17 cellular contexts compared by ENCODE assay signal in genomic region chr4:122777846-122778501, GRCh38. TPM values are rescaled to one million over a fixed set of nuclear protein-coding genes. Genes with fewer than 3 reads are reported as not detected.
DNase-seq lines count a peak whose midpoint lies in the region; ATAC-seq and TF ChIP-seq lines count a peak whose summit lies in the region.
"Had no signal": no experiment of that assay in that cellular context is flagged by ENCODE, and none has a peak within 500 bp of the region (broad histone marks: within the 10 kb centered on the region; RNA-seq: fewer than 3 reads in every experiment).

No MANE protein-coding gene starts in this region.

- no peak for ATAC-seq in GM21528 (IDR thresholded peaks at IDR 0.05; ENCODE audit: low FRiP score, unreplicated experiment)
- ATAC-seq: activated T-cell treated with anti-CD3 and anti-CD28 coated beads, Interleukin-2, amount 50 U/mL, for 4 hours; left colon; stimulated activated naive B cell treated with anti-CD40 and anti-IgM and Interleukin-4, amounts not matched to agents 10 μg/mL and 1 μg/mL and 100 μg/mL, for 72 hours had no signal

- intact Hi-C loops in activated T-helper 1 cell treated with anti-CD3 and anti-CD28 coated beads, Interleukin-12 subunit alpha, Interleukin-12 subunit beta, Interleukin-2, Interleukin-4 antibody, amounts not matched to agents 30 ng/mL and 10 ng/mL and 1 ng/mL, durations not matched to agents 14 hours and 24 hours and 36 hours (cut with micrococcal nuclease) = no loop called here

- no peak overlapping the region for H3K4me3 Mint-ChIP-seq in osteocyte (ENCODE audit: unreplicated experiment)
- H3K4me3 Mint-ChIP-seq in activated T-helper 1 cell treated with anti-CD3 and anti-CD28 coated beads, Interleukin-12 subunit alpha, Interleukin-12 subunit beta, Interleukin-2, Interleukin-4 antibody, amounts not matched to agents 30 ng/mL and 10 ng/mL and 1 ng/mL, durations not matched to agents 14 hours and 24 hours and 36 hours = no peak overlapping the region
- H3K4me3 Mint-ChIP-seq: activated naive CD8-positive, alpha-beta T cell treated with anti-CD3 and anti-CD28 coated beads, Interleukin-2, amount 10 ng/mL, durations not matched to agents 7 days and 5 days; activated T-cell treated with anti-CD3 and anti-CD28 coated beads, Interleukin-2, amount 50 U/mL, for 4 hours; B cell; stimulated activated naive B cell treated with anti-CD40 and anti-IgM and Interleukin-4, amounts not matched to agents 10 μg/mL and 1 μg/mL and 100 μg/mL, for 72 hours had no signal

- peaks cover 51% of the 10 kb centered on the region for H3K4me1 Mint-ChIP-seq in osteocyte (ENCODE audit: unreplicated experiment)
- peaks cover 5% of the 10 kb centered on the region for H3K4me1 Mint-ChIP-seq in activated T-helper 1 cell treated with anti-CD3 and anti-CD28 coated beads, Interleukin-12 subunit alpha, Interleukin-12 subunit beta, Interleukin-2, Interleukin-4 antibody, amounts not matched to agents 30 ng/mL and 10 ng/mL and 1 ng/mL, durations not matched to agents 14 hours and 24 hours and 36 hours (ENCODE audit: low read depth)
- H3K4me1 Mint-ChIP-seq: activated naive CD8-positive, alpha-beta T cell treated with anti-CD3 and anti-CD28 coated beads, Interleukin-2, amount 10 ng/mL, durations not matched to agents 7 days and 5 days; B cell had no signal

- peak overlapping the region; percentile 70 for H3K27ac Mint-ChIP-seq in osteocyte (ENCODE audit: unreplicated experiment)
- no peak overlapping the region for H3K27ac Mint-ChIP-seq in activated T-helper 1 cell treated with anti-CD3 and anti-CD28 coated beads, Interleukin-12 subunit alpha, Interleukin-12 subunit beta, Interleukin-2, Interleukin-4 antibody, amounts not matched to agents 30 ng/mL and 10 ng/mL and 1 ng/mL, durations not matched to agents 14 hours and 24 hours and 36 hours
- H3K27ac Mint-ChIP-seq: activated naive CD8-positive, alpha-beta T cell treated with anti-CD3 and anti-CD28 coated beads, Interleukin-2, amount 10 ng/mL, durations not matched to agents 7 days and 5 days; B cell; stimulated activated naive B cell treated with anti-CD40 and anti-IgM and Interleukin-4, amounts not matched to agents 10 μg/mL and 1 μg/mL and 100 μg/mL, for 72 hours had no signal

- no peak for TF ChIP-seq CTCF in osteocyte (IDR thresholded peaks at IDR 0.05)

- peak; percentile 65 for DNase-seq in AG20443 (ENCODE audit: low spot score)
- peak; percentile 92 for DNase-seq in NCI-H460 (ENCODE audit: extremely low read depth, low read depth)
- peak; percentile 93 for DNase-seq in dedifferentiated amniotic fluid mesenchymal stem cell (ENCODE audit: extremely low spot score)
- DNase-seq in osteocyte (ENCODE audit: extremely low spot score, unreplicated experiment) = no peak
- DNase-seq in NCI-H2196 (lab: John Stamatoyannopoulos, UW; ENCODE audit: unreplicated experiment) = no peak
- DNase-seq in DMS153 treated with DMSO at 0.1 percent for 48 hours (lab: John Stamatoyannopoulos, UW; ENCODE audit: unreplicated experiment) = no peak
- DNase-seq in activated T-helper 1 cell treated with anti-CD3 and anti-CD28 coated beads, Interleukin-12 subunit alpha, Interleukin-12 subunit beta, Interleukin-2, Interleukin-4 antibody, amounts not matched to agents 30 ng/mL and 10 ng/mL and 1 ng/mL, durations not matched to agents 14 hours and 24 hours and 36 hours (ENCODE audit: low spot score) = no peak
- DNase-seq: activated CD4-positive, alpha-beta T cell treated with anti-CD3 and anti-CD28 coated beads, Interleukin-2, amount 50 U/mL, for 1 hour; activated naive CD8-positive, alpha-beta T cell treated with anti-CD3 and anti-CD28 coated beads, Interleukin-2, amount 10 ng/mL, durations not matched to agents 7 days and 5 days; activated T-cell treated with anti-CD3 and anti-CD28 coated beads, Interleukin-2, amount 50 U/mL, for 4 hours; DMS 273 treated with DMSO at 0.1 percent for 48 hours; left colon; NCI-H146; NCI-H446; stimulated activated naive B cell treated with anti-CD40 and anti-IgM and Interleukin-4, amounts not matched to agents 10 μg/mL and 1 μg/mL and 100 μg/mL, for 72 hours had no signal

- no peaks in the 10 kb centered on the region for H3K9me3 Mint-ChIP-seq in osteocyte (ENCODE audit: unreplicated experiment)
- H3K9me3 Mint-ChIP-seq in activated T-helper 1 cell treated with anti-CD3 and anti-CD28 coated beads, Interleukin-12 subunit alpha, Interleukin-12 subunit beta, Interleukin-2, Interleukin-4 antibody, amounts not matched to agents 30 ng/mL and 10 ng/mL and 1 ng/mL, durations not matched to agents 14 hours and 24 hours and 36 hours = no peaks in the 10 kb centered on the region
- H3K9me3 Mint-ChIP-seq: activated naive CD8-positive, alpha-beta T cell treated with anti-CD3 and anti-CD28 coated beads, Interleukin-2, amount 10 ng/mL, durations not matched to agents 7 days and 5 days; activated T-cell treated with anti-CD3 and anti-CD28 coated beads, Interleukin-2, amount 50 U/mL, for 4 hours; stimulated activated naive B cell treated with anti-CD40 and anti-IgM and Interleukin-4, amounts not matched to agents 10 μg/mL and 1 μg/mL and 100 μg/mL, for 72 hours had no signal

- no peaks in the 10 kb centered on the region for H3K27me3 Mint-ChIP-seq in osteocyte (ENCODE audit: unreplicated experiment)
- peaks cover 9% of the 10 kb centered on the region for H3K27me3 Mint-ChIP-seq in activated T-helper 1 cell treated with anti-CD3 and anti-CD28 coated beads, Interleukin-12 subunit alpha, Interleukin-12 subunit beta, Interleukin-2, Interleukin-4 antibody, amounts not matched to agents 30 ng/mL and 10 ng/mL and 1 ng/mL, durations not matched to agents 14 hours and 24 hours and 36 hours (ENCODE audit: insufficient read depth)

- H3K36me3 Mint-ChIP-seq in osteocyte (ENCODE audit: unreplicated experiment) = no peaks in the 10 kb centered on the region
- H3K36me3 Mint-ChIP-seq in activated T-helper 1 cell treated with anti-CD3 and anti-CD28 coated beads, Interleukin-12 subunit alpha, Interleukin-12 subunit beta, Interleukin-2, Interleukin-4 antibody, amounts not matched to agents 30 ng/mL and 10 ng/mL and 1 ng/mL, durations not matched to agents 14 hours and 24 hours and 36 hours (ENCODE audit: low read depth) = no peaks in the 10 kb centered on the region
- H3K36me3 Mint-ChIP-seq: stimulated activated naive B cell treated with anti-CD40 and anti-IgM and Interleukin-4, amounts not matched to agents 10 μg/mL and 1 μg/mL and 100 μg/mL, for 72 hours had no signal

RNA-seq across cellular contexts. Expression of gene BBS12, which starts 45.5 kb away (rescaled TPM):
- total RNA-seq in NCI-H460 (2014; rRNA removed; shearing (Covaris generic)) = 3.8 and 4.4 TPM in 2 replicates
- polyA plus RNA-seq in NCI-H460 (2014; cell fraction: nucleus; rRNA removed) = 0.79 and 1.2 TPM in 2 replicates
- total RNA-seq in osteocyte = 3.3 and 3.6 TPM in 2 replicates
- total RNA-seq in activated T-helper 1 cell treated with anti-CD3 and anti-CD28 coated beads, Interleukin-12 subunit alpha, Interleukin-12 subunit beta, Interleukin-2, Interleukin-4 antibody, amounts not matched to agents 30 ng/mL and 10 ng/mL and 1 ng/mL, durations not matched to agents 14 hours and 24 hours and 36 hours = 4.4 and 6.2 TPM in 2 replicates

RNA-seq across cellular contexts. Expression of gene FGF2, which starts 48.7 kb away (rescaled TPM):
- 51.4 and 52.8 TPM in 2 replicates for total RNA-seq in NCI-H460 (2014; rRNA removed; shearing (Covaris generic))
- 19.4 and 32.2 TPM in 2 replicates for polyA plus RNA-seq in NCI-H460 (2014; cell fraction: nucleus; rRNA removed)
- total RNA-seq in osteocyte = 29.2 and 33.4 TPM in 2 replicates
- total RNA-seq in activated T-helper 1 cell treated with anti-CD3 and anti-CD28 coated beads, Interleukin-12 subunit alpha, Interleukin-12 subunit beta, Interleukin-2, Interleukin-4 antibody, amounts not matched to agents 30 ng/mL and 10 ng/mL and 1 ng/mL, durations not matched to agents 14 hours and 24 hours and 36 hours = 17.8 and 19.9 TPM in 2 replicates
- total RNA-seq: activated naive CD8-positive, alpha-beta T cell treated with anti-CD3 and anti-CD28 coated beads, Interleukin-2, amount 10 ng/mL, durations not matched to agents 7 days and 5 days; B cell had no signal

Comparison
In these comparisons a context has a peak if more than half of its experiments do, and no peak if none do; other contexts are left out.
1. DNase-seq: peak in AG20443 (single experiment), NCI-H460 (single experiment) and dedifferentiated amniotic fluid mesenchymal stem cell (single experiment); none in osteocyte (single experiment), NCI-H2196 (single experiment), DMS153 treated with DMSO at 0.1 percent for 48 hours (single experiment) and activated T-helper 1 cell treated with anti-CD3 and anti-CD28 coated beads, Interleukin-12 subunit alpha, Interleukin-12 subunit beta, Interleukin-2, Interleukin-4 antibody, amounts not matched to agents 30 ng/mL and 10 ng/mL and 1 ng/mL, durations not matched to agents 14 hours and 24 hours and 36 hours (single experiment).